ENCODE assay signal across 20 cellular contexts in the genomic region with DNA sequence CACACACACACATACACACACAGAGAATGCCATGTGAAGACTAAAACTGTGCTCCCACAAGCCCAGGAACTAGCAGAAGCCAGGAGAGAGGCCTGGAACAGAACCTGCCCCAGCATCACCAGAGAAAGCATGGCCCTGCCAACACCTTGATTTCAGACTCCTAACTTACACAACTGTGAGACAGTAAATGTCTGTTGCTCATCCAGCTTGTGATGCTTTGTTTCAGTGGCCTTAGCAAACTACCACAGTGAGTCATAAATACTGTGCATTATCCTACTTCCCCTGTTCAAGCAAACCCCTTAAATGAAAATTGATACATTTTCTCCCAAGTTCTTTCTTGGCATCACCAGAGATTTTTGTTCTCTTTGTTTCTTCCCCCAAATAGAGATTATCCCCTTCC.
DNase-seq lines count a peak whose midpoint lies in the region; ATAC-seq and TF ChIP-seq lines count a peak whose summit lies in the region.
"Had no signal": no experiment of that assay in that cellular context is flagged by ENCODE, and none has a peak within 500 bp of the region (broad histone marks: within the 10 kb centered on the region; RNA-seq: fewer than 3 reads in every experiment).

No MANE protein-coding gene starts in this region.

- H2BK5ac ChIP-seq in mesenchymal stem cell (ENCODE audit: low read depth, low read length, poor library complexity, severe bottlenecking): no peak overlapping the region

- no peak overlapping the region for H3K4ac ChIP-seq in mesenchymal stem cell (ENCODE audit: low read depth in 1 of 2, low read length in 2 of 2)

- TF ChIP-seq EP300 in ovary (IDR thresholded peaks at IDR 0.05): no peak

- H3K4me3 ChIP-seq in choroid plexus epithelial cell (ENCODE audit: low read depth, low read length) (no peak overlapping the region), mesenchymal stem cell (ENCODE audit: insufficient read depth in 1 of 2, low read depth in 1 of 2, low read length in 2 of 2) (no peak overlapping the region), Peyer's patch (no peak overlapping the region), ovary (no peak overlapping the region)
- H3K4me3 ChIP-seq: ascending aorta, HAP-1, tibial nerve had no signal

- no peaks in the 10 kb centered on the region for H3K9me3 ChIP-seq in mesenchymal stem cell (ENCODE audit: control insufficient read depth, low read length)
- H3K9me3 ChIP-seq in Peyer's patch: no peaks in the 10 kb centered on the region
- no peaks in the 10 kb centered on the region for H3K9me3 ChIP-seq in ovary
- H3K9me3 ChIP-seq: ascending aorta, BE2C, HAP-1, tibial nerve had no signal

- H3K27me3 Mint-ChIP-seq in activated CD8-positive, alpha-beta T cell treated with anti-CD3 and anti-CD28 coated beads, Interleukin-2, amount 10 ng/mL, durations not matched to agents 7 days and 5 days (ENCODE audit: low read depth): no peaks in the 10 kb centered on the region

- no peak overlapping the region for H3K27ac Mint-ChIP-seq in activated CD8-positive, alpha-beta T cell treated with anti-CD3 and anti-CD28 coated beads, Interleukin-2, amount 10 ng/mL, durations not matched to agents 7 days and 5 days

- H2AK5ac ChIP-seq in mesenchymal stem cell (ENCODE audit: low read length, severe bottlenecking): no peak overlapping the region

- no peak overlapping the region for H3K9ac ChIP-seq in mesenchymal stem cell (ENCODE audit: low read length)

- H3K79me1 ChIP-seq in mesenchymal stem cell (replicated peaks; ENCODE audit: low read length, poor library complexity, severe bottlenecking): no peaks in the 10 kb centered on the region

- DNase-seq in NCI-H69 (lab: John Stamatoyannopoulos, UW): peak; percentile 24
- peak; percentile 28 for DNase-seq in choroid plexus epithelial cell (ENCODE audit: low read depth)
- peak; percentile 69 for DNase-seq in mesenchymal stem cell
- no peak for DNase-seq in activated CD8-positive, alpha-beta T cell treated with anti-CD3 and anti-CD28 coated beads, Interleukin-2, amount 10 ng/mL, durations not matched to agents 7 days and 5 days
- no peak for DNase-seq in Peyer's patch
- DNase-seq in ovary: no peak
- DNase-seq: activated effector memory CD4-positive, alpha-beta T cell treated with Interleukin-2 at 50 U/mL for 16 hours; BE2C; NCI-H187; NCI-H510A; stimulated activated CD4-positive, alpha-beta T cell treated with anti-CD3 and anti-CD28 coated beads, Interleukin-4, amount 100 ng/mL, for 4 hours; WERI-Rb-1 had no signal

- H2BK120ac ChIP-seq in mesenchymal stem cell (ENCODE audit: low read depth, low read length): no peak overlapping the region

- no peaks in the 10 kb centered on the region for H3K36me3 Mint-ChIP-seq in activated CD8-positive, alpha-beta T cell treated with anti-CD3 and anti-CD28 coated beads, Interleukin-2, amount 10 ng/mL, durations not matched to agents 7 days and 5 days (ENCODE audit: low read depth)

- H3K27me3 ChIP-seq in mesenchymal stem cell (ENCODE audit: control insufficient read depth in 1 of 2, insufficient read depth in 1 of 2, low read length in 2 of 2) (no peaks in the 10 kb centered on the region), Peyer's patch (no peaks in the 10 kb centered on the region), ovary (no peaks in the 10 kb centered on the region)
- H3K27me3 ChIP-seq: ascending aorta, BE2C, tibial nerve had no signal

- TF ChIP-seq CTCF in choroid plexus epithelial cell (conservative IDR thresholded peaks at IDR 0.05; ENCODE audit: low read depth, low read length): no peak
- TF ChIP-seq CTCF in Peyer's patch (IDR thresholded peaks at IDR 0.05): no peak
- TF ChIP-seq CTCF in ovary (IDR thresholded peaks at IDR 0.05): no peak

- no peak overlapping the region for H2BK12ac ChIP-seq in mesenchymal stem cell (ENCODE audit: low read length in 2 of 2)

- H3K36me3 ChIP-seq in mesenchymal stem cell (ENCODE audit: control insufficient read depth in 1 of 2, insufficient read depth in 2 of 2, low read depth in 1 of 2, low read length in 2 of 2) (no peaks in the 10 kb centered on the region), Peyer's patch (no peaks in the 10 kb centered on the region), ovary (no peaks in the 10 kb centered on the region)
- H3K36me3 ChIP-seq: ascending aorta, BE2C, HAP-1, tibial nerve, WERI-Rb-1 had no signal

- CTCF ChIA-PET in activated CD8-positive, alpha-beta T cell treated with anti-CD3 and anti-CD28 coated beads, Interleukin-2, amount 10 ng/mL, durations not matched to agents 7 days and 5 days (lab: Charles Lee): no interaction called here

- no peaks in the 10 kb centered on the region for H3K4me1 Mint-ChIP-seq in activated CD8-positive, alpha-beta T cell treated with anti-CD3 and anti-CD28 coated beads, Interleukin-2, amount 10 ng/mL, durations not matched to agents 7 days and 5 days (ENCODE audit: low read depth)

- H3K4me3 Mint-ChIP-seq in activated CD8-positive, alpha-beta T cell treated with anti-CD3 and anti-CD28 coated beads, Interleukin-2, amount 10 ng/mL, durations not matched to agents 7 days and 5 days: no peak overlapping the region

- no peak overlapping the region for H3K23ac ChIP-seq in mesenchymal stem cell (ENCODE audit: low read length in 2 of 2)

- no peak overlapping the region for H2AFZ ChIP-seq in mesenchymal stem cell (ENCODE audit: low read depth, low read length)

- H3K27ac ChIP-seq in mesenchymal stem cell (ENCODE audit: low read length, poor library complexity, severe bottlenecking): no peak overlapping the region
- H3K27ac ChIP-seq in Peyer's patch: no peak overlapping the region
- H3K27ac ChIP-seq in ovary: no peak overlapping the region
- H3K27ac ChIP-seq: ascending aorta, HL-60, tibial nerve, WERI-Rb-1 had no signal

- no peaks in the 10 kb centered on the region for H3K9me3 Mint-ChIP-seq in activated CD8-positive, alpha-beta T cell treated with anti-CD3 and anti-CD28 coated beads, Interleukin-2, amount 10 ng/mL, durations not matched to agents 7 days and 5 days (ENCODE audit: insufficient read depth)

- H3K18ac ChIP-seq in mesenchymal stem cell (ENCODE audit: low read depth in 1 of 2, low read length in 2 of 2): no peak overlapping the region

- POLR2A ChIA-PET in activated CD8-positive, alpha-beta T cell treated with anti-CD3 and anti-CD28 coated beads, Interleukin-2, amount 10 ng/mL, durations not matched to agents 7 days and 5 days (lab: Charles Lee): no interaction called here

- no peak for TF ChIP-seq POLR2A in Peyer's patch (IDR thresholded peaks at IDR 0.05)
- no peak for TF ChIP-seq POLR2A in ovary (IDR thresholded peaks at IDR 0.05)

- no peak overlapping the region for H4K91ac ChIP-seq in mesenchymal stem cell (ENCODE audit: low read length)

- H3K4me2 ChIP-seq in mesenchymal stem cell (ENCODE audit: low read length, poor library complexity, severe bottlenecking): no peak overlapping the region

- no peaks in the 10 kb centered on the region for H3K4me1 ChIP-seq in mesenchymal stem cell (ENCODE audit: control insufficient read depth, insufficient read depth, low read depth, low read length)
- H3K4me1 ChIP-seq in Peyer's patch: no peaks in the 10 kb centered on the region
- H3K4me1 ChIP-seq in ovary (ENCODE audit: insufficient read depth): no peaks in the 10 kb centered on the region
- H3K4me1 ChIP-seq: ascending aorta, BE2C, tibial nerve had no signal

- ATAC-seq in GM18511 (IDR thresholded peaks at IDR 0.05; ENCODE audit: unreplicated experiment) (peak; percentile 67), HG02588 (IDR thresholded peaks at IDR 0.05; ENCODE audit: unreplicated experiment) (no peak)
- ATAC-seq in activated CD8-positive, alpha-beta T cell treated with anti-CD3 and anti-CD28 coated beads, Interleukin-2, amount 10 ng/mL, durations not matched to agents 7 days and 5 days: no peak
- ATAC-seq: Panc1, sciatic nerve had no signal

- intact Hi-C loops in ovary (cut with DNase I): no loop called here

- no peak overlapping the region for H4K8ac ChIP-seq in mesenchymal stem cell (ENCODE audit: low read length)

- H2BK15ac ChIP-seq in mesenchymal stem cell (ENCODE audit: low read depth, poor library complexity, severe bottlenecking): no peak overlapping the region

- H3K14ac ChIP-seq in mesenchymal stem cell (ENCODE audit: low read length in 2 of 2): no peak overlapping the region

Comparison
In these comparisons a context has a peak if more than half of its experiments do, and no peak if none do; other contexts are left out.
1. DNase-seq: peak in NCI-H69 (single experiment), choroid plexus epithelial cell (single experiment) and mesenchymal stem cell (single experiment); none in activated CD8-positive, alpha-beta T cell treated with anti-CD3 and anti-CD28 coated beads, Interleukin-2, amount 10 ng/mL, durations not matched to agents 7 days and 5 days (single experiment), Peyer's patch (0 of 3) and ovary (0 of 5).